ENCODE assay signal across 20 cellular contexts in the genomic region with DNA sequence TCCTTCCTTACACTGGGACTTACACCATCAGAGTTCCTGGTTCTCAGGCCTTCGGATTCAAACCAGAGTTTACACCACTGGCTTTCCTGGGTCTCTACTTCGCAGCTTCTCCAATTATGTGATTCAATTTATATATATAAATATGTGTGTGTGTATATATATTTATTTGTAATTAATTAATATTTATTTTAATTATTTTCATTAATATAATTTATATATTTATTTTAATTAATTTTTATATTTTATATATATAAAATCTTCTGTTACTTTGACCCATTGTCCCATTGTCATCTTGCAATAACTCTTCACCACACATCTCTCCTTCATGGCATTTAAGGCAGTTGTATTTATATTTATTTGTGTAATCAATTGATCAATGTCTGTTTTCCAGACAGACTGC. TPM values are rescaled to one million over a fixed set of nuclear protein-coding genes. Genes with fewer than 3 reads are reported as not detected.
DNase-seq lines count a peak whose midpoint lies in the region; ATAC-seq, FAIRE-seq and TF ChIP-seq lines count a peak whose summit lies in the region.
"Had no signal": no experiment of that assay in that cellular context is flagged by ENCODE, and none has a peak within 500 bp of the region (broad histone marks: within the 10 kb centered on the region; RNA-seq: fewer than 3 reads in every experiment).

No MANE protein-coding gene starts in this region.

- peaks cover 41% of the 10 kb centered on the region for H3K4me1 Mint-ChIP-seq in GM23338
- no peaks in the 10 kb centered on the region for H3K4me1 Mint-ChIP-seq in activated naive CD4-positive, alpha-beta T cell treated with anti-CD3 and anti-CD28 coated beads, Interleukin-2, amount 10 ng/mL, durations not matched to agents 7 days and 5 days
- H3K4me1 Mint-ChIP-seq: B cell; CD4-positive, CD25-positive, alpha-beta regulatory T cell had no signal

- H3K4me3 ChIP-seq in GM23338: no peak overlapping the region
- H3K4me3 ChIP-seq in H1 (ENCODE audit: extremely low read depth in 1 of 4, insufficient read depth in 2 of 4, low read depth in 3 of 4, low read length in 4 of 4): no peak overlapping the region
- H3K4me3 ChIP-seq in pancreas: no peak overlapping the region
- no peak overlapping the region for H3K4me3 ChIP-seq in osteoblast (ENCODE audit: insufficient read depth, low read length)
- H3K4me3 ChIP-seq: BLaER1 had no signal

- H3K27me3 Mint-ChIP-seq in GM23338 (ENCODE audit: insufficient read depth, low read depth, poor library complexity): no peaks in the 10 kb centered on the region
- peaks cover 11% of the 10 kb centered on the region for H3K27me3 Mint-ChIP-seq in activated naive CD4-positive, alpha-beta T cell treated with anti-CD3 and anti-CD28 coated beads, Interleukin-2, amount 10 ng/mL, durations not matched to agents 7 days and 5 days

- no peaks in the 10 kb centered on the region for H3K9me3 Mint-ChIP-seq in GM23338
- no peaks in the 10 kb centered on the region for H3K9me3 Mint-ChIP-seq in activated naive CD4-positive, alpha-beta T cell treated with anti-CD3 and anti-CD28 coated beads, Interleukin-2, amount 10 ng/mL, durations not matched to agents 7 days and 5 days
- H3K9me3 Mint-ChIP-seq: CD8-positive, alpha-beta T cell had no signal

- H2AK5ac ChIP-seq in H1 (ENCODE audit: low read depth, low read length): no peak overlapping the region

- no peaks in the 10 kb centered on the region for H3K36me3 Mint-ChIP-seq in GM23338 (ENCODE audit: low read depth)
- H3K36me3 Mint-ChIP-seq in activated naive CD4-positive, alpha-beta T cell treated with anti-CD3 and anti-CD28 coated beads, Interleukin-2, amount 10 ng/mL, durations not matched to agents 7 days and 5 days: no peaks in the 10 kb centered on the region
- H3K36me3 Mint-ChIP-seq: CD4-positive, CD25-positive, alpha-beta regulatory T cell; CD8-positive, alpha-beta T cell had no signal

- ATAC-seq in GM23338 (no peak), pancreas (no peak), HG02610 (IDR thresholded peaks at IDR 0.05; ENCODE audit: unreplicated experiment) (no peak)
- ATAC-seq: CD8-positive, alpha-beta T cell had no signal

- CTCF ChIA-PET in H1 (lab: Charles Lee; ENCODE audit: partially characterized antibody): no interaction called here
- CTCF ChIA-PET in activated naive CD4-positive, alpha-beta T cell treated with anti-CD3 and anti-CD28 coated beads, Interleukin-2, amount 10 ng/mL, durations not matched to agents 7 days and 5 days (lab: Charles Lee): no interaction called here

- H3K27ac Mint-ChIP-seq in GM23338: no peak overlapping the region
- no peak overlapping the region for H3K27ac Mint-ChIP-seq in activated naive CD4-positive, alpha-beta T cell treated with anti-CD3 and anti-CD28 coated beads, Interleukin-2, amount 10 ng/mL, durations not matched to agents 7 days and 5 days
- H3K27ac Mint-ChIP-seq: B cell; CD4-positive, CD25-positive, alpha-beta regulatory T cell; CD8-positive, alpha-beta T cell had no signal

- H4K8ac ChIP-seq in H1 (ENCODE audit: extremely low read depth, insufficient read depth, low read length): no peak overlapping the region

- peaks cover 23% of the 10 kb centered on the region for H3K4me1 ChIP-seq in GM23338 (ENCODE audit: insufficient read depth)
- peaks cover 3 to 11% (median 6%) of the 10 kb centered on the region in 4 experiments; a peak in 5 of 7 replicates for H3K4me1 ChIP-seq in H1 (replicated peaks in 1 of 4; ENCODE audit: control insufficient read depth in 3 of 4, insufficient read depth in 4 of 4, low read length in 3 of 4)
- no peaks in the 10 kb centered on the region for H3K4me1 ChIP-seq in pancreas
- H3K4me1 ChIP-seq in osteoblast (ENCODE audit: insufficient read depth, low read length): no peaks in the 10 kb centered on the region

- DNase-seq in GM23338 (ENCODE audit: low spot score): no peak
- DNase-seq in H1 (ENCODE audit: low read depth in 1 of 2, low spot score in 2 of 2): no peak
- DNase-seq in pancreas: no peak
- DNase-seq in osteoblast (ENCODE audit: insufficient read length, low spot score, missing footprints): no peak
- no peak for DNase-seq in activated naive CD4-positive, alpha-beta T cell treated with anti-CD3 and anti-CD28 coated beads, Interleukin-2, amount 10 ng/mL, durations not matched to agents 7 days and 5 days
- DNase-seq: Caco-2; CD4-positive, CD25-positive, alpha-beta regulatory T cell; CD8-positive, alpha-beta T cell; DMS153; DND-41; GOT3; H7; HCEC 1CT had no signal

- TF ChIP-seq RAD21 in H1 (IDR thresholded peaks at IDR 0.05 in 1 of 2, conservative IDR thresholded peaks at IDR 0.05 in 1 of 2; ENCODE audit: low read depth in 2 of 2, low read length in 2 of 2): no peak

- no peak overlapping the region for H3K18ac ChIP-seq in H1 (ENCODE audit: extremely low read depth, low read length)

- no peak overlapping the region for H3K4ac ChIP-seq in H1 (replicated peaks; ENCODE audit: insufficient read length, low read depth, low read length)

- H2BK12ac ChIP-seq in H1 (ENCODE audit: low read depth, low read length): no peak overlapping the region

- H4K20me1 ChIP-seq in GM23338 (replicated peaks; ENCODE audit: insufficient read depth) (no peaks in the 10 kb centered on the region), H1 (replicated peaks in 1 of 2; ENCODE audit: control insufficient read depth in 1 of 2, insufficient read depth in 2 of 2, low read length in 2 of 2) (no peaks in the 10 kb centered on the region), osteoblast (ENCODE audit: insufficient read depth, low read length) (no peaks in the 10 kb centered on the region)
- H4K20me1 ChIP-seq: BLaER1 had no signal

- no peak overlapping the region for H3K14ac ChIP-seq in H1 (ENCODE audit: insufficient read length)

- intact Hi-C loops in pancreas (cut with DNase I): no loop called here

- POLR2A ChIA-PET in H1 (lab: Charles Lee; ENCODE audit: partially characterized antibody): no interaction called here

- H3K79me2 ChIP-seq in GM23338 (replicated peaks; ENCODE audit: insufficient read depth): no peaks in the 10 kb centered on the region
- no peaks in the 10 kb centered on the region for H3K79me2 ChIP-seq in H1 (ENCODE audit: control insufficient read depth in 1 of 2, insufficient read depth in 2 of 2, low read length in 2 of 2)
- no peaks in the 10 kb centered on the region for H3K79me2 ChIP-seq in osteoblast (ENCODE audit: insufficient read depth, low read length)

- TF ChIP-seq POLR2A in H1 (IDR thresholded peaks at IDR 0.05; ENCODE audit: control extremely low read depth in 1 of 2, low read depth in 2 of 2, low read length in 2 of 2): no peak

- H2BK15ac ChIP-seq in H1 (ENCODE audit: low read length): no peak overlapping the region

- no peak overlapping the region for H3K4me3 Mint-ChIP-seq in GM23338
- H3K4me3 Mint-ChIP-seq in activated naive CD4-positive, alpha-beta T cell treated with anti-CD3 and anti-CD28 coated beads, Interleukin-2, amount 10 ng/mL, durations not matched to agents 7 days and 5 days: no peak overlapping the region
- H3K4me3 Mint-ChIP-seq: B cell; CD4-positive, CD25-positive, alpha-beta regulatory T cell; CD8-positive, alpha-beta T cell had no signal

- H3K9ac ChIP-seq in H1 (replicated peaks in 1 of 4; ENCODE audit: extremely low read depth in 1 of 4, low read depth in 3 of 4, low read length in 3 of 4): no peak overlapping the region
- H3K9ac ChIP-seq: BLaER1 had no signal

- no peak overlapping the region for H3K23ac ChIP-seq in H1 (ENCODE audit: insufficient read length)

- H2BK20ac ChIP-seq in H1 (ENCODE audit: low read length): no peak overlapping the region

- no peaks in the 10 kb centered on the region for H3K79me1 ChIP-seq in H1 (ENCODE audit: low read depth, low read length)

- TF ChIP-seq CTCF in GM23338 (conservative IDR thresholded peaks at IDR 0.05; ENCODE audit: low read depth in 2 of 2) (no peak), H1 (IDR thresholded peaks at IDR 0.05; ENCODE audit: control extremely low read depth in 1 of 3, insufficient read depth in 1 of 3, low read depth in 1 of 3, low read length in 3 of 3) (no peak), pancreas (IDR thresholded peaks at IDR 0.05) (no peak), osteoblast (IDR thresholded peaks at IDR 0.05; ENCODE audit: extremely low read depth, low read depth, low read length) (no peak)

- 86% methylated on average over 2 of the region's 2 CpGs; no CpG with 5 or more reads in 1 of the 2 experiments for WGBS in H1 (ENCODE audit: extremely low coverage in 1 of 2, insufficient coverage in 1 of 2, insufficient read length in 1 of 2, insufficient replicate concordance in 2 of 2, low coverage in 1 of 2, low lambda C conversion rate in 2 of 2, missing lambda C conversion rate in 1 of 2), 2 experiments
- WGBS in pancreas, 2 donors: 79 to 95% methylated on average over 2 of the region's 2 CpGs

- FAIRE-seq in H1 (lab: Jason Lieb, UNC) (no peak), pancreas (lab: Jason Lieb, UNC) (peak; percentile 56)
- FAIRE-seq: G401.6, GM12891, GM18507 had no signal

- H2BK120ac ChIP-seq in H1 (replicated peaks; ENCODE audit: low read depth, low read length): no peak overlapping the region

- no peaks in the 10 kb centered on the region for H3K9me2 ChIP-seq in GM23338 (ENCODE audit: insufficient read depth)

- no peak for TF ChIP-seq EP300 in H1 (IDR thresholded peaks at IDR 0.05; ENCODE audit: borderline replicate concordance in 1 of 2, low read depth in 2 of 2, low read length in 2 of 2)

- no peak overlapping the region for H3K56ac ChIP-seq in H1 (replicated peaks; ENCODE audit: insufficient read length, low read depth, low read length)

- H3K4me2 ChIP-seq in GM23338 (no peak overlapping the region), H1 (ENCODE audit: insufficient read depth in 1 of 2, low read depth in 2 of 2, low read length in 2 of 2) (no peak overlapping the region), osteoblast (ENCODE audit: insufficient read depth, low read length) (no peak overlapping the region)
- H3K4me2 ChIP-seq: BLaER1 had no signal

- no peak overlapping the region for H4K91ac ChIP-seq in H1 (replicated peaks; ENCODE audit: insufficient read length, low read length)

- H3K27ac ChIP-seq in GM23338 (ENCODE audit: low read depth): peak overlapping the region; percentile 32; the same call in 1 of the 2 replicates
- no peak overlapping the region for H3K27ac ChIP-seq in H1 (ENCODE audit: low read depth, low read length)
- no peak overlapping the region for H3K27ac ChIP-seq in pancreas
- no peak overlapping the region for H3K27ac ChIP-seq in osteoblast (ENCODE audit: low read depth, low read length)
- H3K27ac ChIP-seq: BLaER1, C4-2B had no signal

- H3K27me3 ChIP-seq in GM23338 (ENCODE audit: insufficient read depth) (no peaks in the 10 kb centered on the region), H1 (replicated peaks in 1 of 4; ENCODE audit: control insufficient read depth in 3 of 4, extremely low read depth in 1 of 4, insufficient read depth in 3 of 4, low read length in 3 of 4) (no peaks in the 10 kb centered on the region), pancreas (peaks cover 0 to 4% (median 0%) of the 10 kb centered on the region in 4 donors), osteoblast (ENCODE audit: insufficient read depth, low read length) (no peaks in the 10 kb centered on the region)
- H3K27me3 ChIP-seq: BLaER1 had no signal

- no peaks in the 10 kb centered on the region for H3F3A ChIP-seq in GM23338 (replicated peaks; ENCODE audit: low read depth)

- H4K5ac ChIP-seq in H1 (ENCODE audit: insufficient read length, low read depth, low read length): no peak overlapping the region

- H2BK5ac ChIP-seq in H1 (ENCODE audit: low read depth, low read length): no peak overlapping the region

- no peaks in the 10 kb centered on the region for H3K9me3 ChIP-seq in H1 (ENCODE audit: insufficient read depth in 2 of 2, low read depth in 1 of 2, low read length in 1 of 2)
- H3K9me3 ChIP-seq in pancreas: no peaks in the 10 kb centered on the region
- H3K9me3 ChIP-seq in osteoblast (ENCODE audit: low read depth, low read length): no peaks in the 10 kb centered on the region
- H3K9me3 ChIP-seq: BLaER1, Caco-2 had no signal

- H2AFZ ChIP-seq in GM23338: no peak overlapping the region
- 0 out of 2 replicates have a peak overlapping the region, but pooled peaks have one; percentile 21 for H2AFZ ChIP-seq in H1 (ENCODE audit: low read length)
- H2AFZ ChIP-seq in osteoblast (ENCODE audit: low read length): no peak overlapping the region

- H3K36me3 ChIP-seq in GM23338 (ENCODE audit: insufficient read depth) (no peaks in the 10 kb centered on the region), H1 (ENCODE audit: control insufficient read depth in 2 of 4, insufficient read depth in 4 of 4, low read length in 3 of 4) (no peaks in the 10 kb centered on the region), pancreas (no peaks in the 10 kb centered on the region), osteoblast (ENCODE audit: insufficient read depth, low read length) (no peaks in the 10 kb centered on the region)
- H3K36me3 ChIP-seq: BLaER1 had no signal

- H3K23me2 ChIP-seq in H1 (ENCODE audit: low read depth, low read length): no peaks in the 10 kb centered on the region

RNA-seq across cellular contexts. Expression of a gene that starts 28.4 kb away (rescaled TPM):
- total RNA-seq in GM23338 (2014; rRNA removed; shearing (Covaris generic)): 11.6 and 14.2 TPM in 2 replicates
- polyA plus RNA-seq in GM23338 (2016; fragmentation: Nextera tagmentation; extraction: Ambion mirVana): 4.7 and 5.5 TPM in 2 replicates
- 17.2 and 19.0 TPM in 2 replicates for total RNA-seq in H1 (2021; fragmentation: NEBNext Ultra II Directional; extraction: Animal tissue kit (Norgen Biotek cat#: 25700))
- 2.6 and 4.9 TPM in 2 replicates for polyA plus RNA-seq in H1 (2011; rRNA removed)
- 3.9 TPM for polyA plus RNA-seq in H1 (2011; cell fraction: cytosol; rRNA removed)
- 4.0 TPM for polyA plus RNA-seq in H1 (2011; cell fraction: nucleus; rRNA removed)
- 9.0 to 16.9 TPM (median 11.8 TPM) in 4 replicates for polyA plus RNA-seq in H1 (2012, experiment 1 of 2)
- 0.85 TPM for polyA plus RNA-seq in H1 (2012, experiment 2 of 2)
- polyA plus RNA-seq in H1 (2013, experiment 1 of 2): 8.6 TPM
- 9.7 TPM for polyA plus RNA-seq in H1 (2013, experiment 2 of 2)
- polyA minus RNA-seq in H1 (2011; rRNA and poly(A)+ RNA removed): 28.3 and 46.9 TPM in 2 replicates
- polyA minus RNA-seq in H1 (2011; cell fraction: cytosol; rRNA and poly(A)+ RNA removed): 7.6 TPM
- 52.9 TPM for polyA minus RNA-seq in H1 (2011; cell fraction: nucleus; rRNA and poly(A)+ RNA removed)
- total RNA-seq in pancreas: 1 to 10 TPM in 2 of 6 donors, under 1 TPM in 4; 0.35 to 2.0 (median 0.84) TPM
- polyA plus RNA-seq in pancreas: under 1 TPM; 0.54 to 0.87 TPM
- total RNA-seq in osteoblast: under 0.01 TPM in 1 of 2 replicates, not detected in the other
